Comparison of ENCODE assay signal across 2 cellular contexts in the genomic region with DNA sequence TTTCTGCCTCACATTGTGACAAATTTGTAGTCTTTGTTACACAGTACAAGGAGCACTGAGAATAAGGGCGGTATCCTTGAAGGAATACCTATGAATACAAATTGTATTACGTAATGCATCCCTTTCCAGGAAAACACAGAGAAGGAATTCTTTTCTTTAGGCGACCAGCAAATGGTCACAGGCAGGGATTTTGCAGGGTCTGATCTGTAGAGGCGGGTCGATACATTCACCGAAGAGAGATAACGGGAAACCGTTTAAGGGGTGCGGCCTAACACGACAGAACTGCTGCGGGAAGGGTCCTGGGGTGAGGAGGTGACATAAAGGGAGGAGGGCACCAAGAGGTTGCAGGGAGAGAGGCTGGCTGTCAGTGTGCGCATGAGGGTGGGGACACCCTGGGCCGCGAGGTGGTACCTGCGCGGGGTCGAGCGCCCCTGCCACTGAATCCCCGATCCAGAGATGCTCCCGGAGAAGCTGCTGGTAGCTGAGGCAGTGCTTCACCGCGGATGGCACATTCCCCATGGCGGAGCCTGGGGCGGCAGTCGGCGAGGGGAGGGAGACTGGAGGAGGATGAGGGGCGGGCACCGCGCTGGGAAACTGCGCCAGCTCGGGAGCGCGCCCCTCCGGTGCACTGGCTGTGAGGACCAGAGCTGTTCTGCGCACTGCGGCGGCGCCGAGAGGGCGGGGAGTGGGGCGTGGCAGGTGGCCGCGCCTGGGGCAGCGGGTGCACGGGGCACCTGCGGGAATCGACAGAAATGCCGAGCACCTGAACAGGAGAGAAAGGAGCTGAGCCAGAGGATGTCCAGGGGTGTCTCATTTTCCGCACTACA.
TF ChIP-seq lines count a peak whose summit lies in the region.

Gene HMGCLL1 (minus strand): TSS at position 656 of the 827 bp plus-strand sequence. CDS start 137 bp downstream, at position 519.

TF ChIP-seq in A549, 52 proteins besides CTCF, POLR2A, EP300 and RAD21 (continued from another document):
- 0 out of 2 replicates have a peak, but pooled peaks have one; percentile 34 for TF ChIP-seq MAX (IDR thresholded peaks at IDR 0.05)
- no peak for TF ChIP-seq RCOR1 (IDR thresholded peaks at IDR 0.05; ENCODE audit: low read depth, low read length)

TF ChIP-seq in HepG2, 621 proteins besides CTCF, POLR2A, EP300 and RAD21 (continued from another document):
- TF ChIP-seq, protein P1, sequence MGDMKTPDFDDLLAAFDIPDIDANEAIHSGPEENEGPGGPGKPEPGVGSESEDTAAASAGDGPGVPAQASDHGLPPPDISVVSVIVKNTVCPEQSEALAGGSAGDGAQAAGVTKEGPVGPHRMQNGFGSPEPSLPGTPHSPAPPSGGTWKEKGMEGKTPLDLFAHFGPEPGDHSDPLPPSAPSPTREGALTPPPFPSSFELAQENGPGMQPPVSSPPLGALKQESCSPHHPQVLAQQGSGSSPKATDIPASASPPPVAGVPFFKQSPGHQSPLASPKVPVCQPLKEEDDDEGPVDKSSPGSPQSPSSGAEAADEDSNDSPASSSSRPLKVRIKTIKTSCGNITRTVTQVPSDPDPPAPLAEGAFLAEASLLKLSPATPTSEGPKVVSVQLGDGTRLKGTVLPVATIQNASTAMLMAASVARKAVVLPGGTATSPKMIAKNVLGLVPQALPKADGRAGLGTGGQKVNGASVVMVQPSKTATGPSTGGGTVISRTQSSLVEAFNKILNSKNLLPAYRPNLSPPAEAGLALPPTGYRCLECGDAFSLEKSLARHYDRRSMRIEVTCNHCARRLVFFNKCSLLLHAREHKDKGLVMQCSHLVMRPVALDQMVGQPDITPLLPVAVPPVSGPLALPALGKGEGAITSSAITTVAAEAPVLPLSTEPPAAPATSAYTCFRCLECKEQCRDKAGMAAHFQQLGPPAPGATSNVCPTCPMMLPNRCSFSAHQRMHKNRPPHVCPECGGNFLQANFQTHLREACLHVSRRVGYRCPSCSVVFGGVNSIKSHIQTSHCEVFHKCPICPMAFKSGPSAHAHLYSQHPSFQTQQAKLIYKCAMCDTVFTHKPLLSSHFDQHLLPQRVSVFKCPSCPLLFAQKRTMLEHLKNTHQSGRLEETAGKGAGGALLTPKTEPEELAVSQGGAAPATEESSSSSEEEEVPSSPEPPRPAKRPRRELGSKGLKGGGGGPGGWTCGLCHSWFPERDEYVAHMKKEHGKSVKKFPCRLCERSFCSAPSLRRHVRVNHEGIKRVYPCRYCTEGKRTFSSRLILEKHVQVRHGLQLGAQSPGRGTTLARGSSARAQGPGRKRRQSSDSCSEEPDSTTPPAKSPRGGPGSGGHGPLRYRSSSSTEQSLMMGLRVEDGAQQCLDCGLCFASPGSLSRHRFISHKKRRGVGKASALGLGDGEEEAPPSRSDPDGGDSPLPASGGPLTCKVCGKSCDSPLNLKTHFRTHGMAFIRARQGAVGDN (CRISPR knock-in tag; IDR thresholded peaks at IDR 0.05): peak; percentile 15; the same call in 1 of the 2 replicates
- TF ChIP-seq ATF7 (IDR thresholded peaks at IDR 0.05): 0 out of 2 replicates have a peak, but pooled peaks have one; percentile 12
- TF ChIP-seq ATF7 (CRISPR knock-in tag; IDR thresholded peaks at IDR 0.05): no peak
- 0 out of 2 replicates have a peak, but pooled peaks have one; percentile 14 for TF ChIP-seq GABPB1 (CRISPR knock-in tag; IDR thresholded peaks at IDR 0.05)
- peak; percentile 17; the same call in 1 of the 2 replicates for TF ChIP-seq ZNF768 (CRISPR knock-in tag; IDR thresholded peaks at IDR 0.05)
